ENCODE assay signal across 1 cellular context in the genomic region with DNA sequence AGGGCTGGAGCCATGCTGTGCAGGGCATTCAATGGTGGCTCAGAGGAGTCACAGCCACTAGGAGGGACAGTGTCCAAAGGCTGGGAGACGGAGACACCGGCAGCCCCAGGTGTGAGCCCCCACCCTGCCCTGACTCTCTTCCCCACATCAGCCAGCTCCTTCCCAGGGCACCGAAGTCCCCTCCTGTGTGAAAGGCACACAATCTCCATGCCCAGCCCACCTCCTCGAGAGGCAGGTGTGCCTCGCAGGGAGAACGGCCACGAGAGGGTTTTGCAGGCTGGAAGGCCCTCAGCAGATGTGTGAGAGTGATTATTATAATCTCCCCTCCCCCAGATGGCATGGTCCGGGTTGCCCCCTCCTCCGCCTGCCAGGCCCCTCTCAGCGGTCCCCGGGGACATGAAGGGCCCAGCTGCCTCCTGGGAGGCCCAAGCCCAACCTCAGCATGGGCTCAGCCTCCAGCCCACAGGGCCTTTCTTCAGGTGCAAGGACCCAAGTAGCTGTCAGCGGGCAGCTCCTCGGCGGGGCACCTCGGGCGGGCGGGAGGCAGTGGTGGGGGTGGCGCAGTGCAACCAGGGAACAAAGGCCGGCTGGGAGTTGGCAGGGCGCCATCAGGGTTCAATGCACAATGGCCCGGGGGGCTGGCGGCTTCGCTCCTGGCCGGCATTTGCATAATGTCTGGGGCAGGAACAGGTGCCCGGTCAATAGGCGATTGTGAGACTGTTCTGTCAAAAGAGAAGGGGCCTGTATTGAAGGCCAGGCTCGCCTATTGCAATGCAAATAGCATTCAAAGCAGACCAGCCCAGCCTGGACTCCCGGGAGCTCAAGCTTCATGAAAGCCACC.
TF ChIP-seq lines count a peak whose summit lies in the region.

No MANE protein-coding gene starts in this region.

TF ChIP-seq in SK-N-SH, 30 proteins besides CTCF, POLR2A, EP300 and RAD21 (continued from another document):
- TF ChIP-seq, protein P1, sequence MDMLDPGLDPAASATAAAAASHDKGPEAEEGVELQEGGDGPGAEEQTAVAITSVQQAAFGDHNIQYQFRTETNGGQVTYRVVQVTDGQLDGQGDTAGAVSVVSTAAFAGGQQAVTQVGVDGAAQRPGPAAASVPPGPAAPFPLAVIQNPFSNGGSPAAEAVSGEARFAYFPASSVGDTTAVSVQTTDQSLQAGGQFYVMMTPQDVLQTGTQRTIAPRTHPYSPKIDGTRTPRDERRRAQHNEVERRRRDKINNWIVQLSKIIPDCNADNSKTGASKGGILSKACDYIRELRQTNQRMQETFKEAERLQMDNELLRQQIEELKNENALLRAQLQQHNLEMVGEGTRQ (IDR thresholded peaks at IDR 0.05; ENCODE audit: borderline replicate concordance, low read depth, low read length): no peak
- TF ChIP-seq RXRA (IDR thresholded peaks at IDR 0.05; ENCODE audit: borderline replicate concordance, low read depth): no peak
- no peak for TF ChIP-seq ELF1 (IDR thresholded peaks at IDR 0.05)
- no peak for TF ChIP-seq SIN3A (IDR thresholded peaks at IDR 0.05; ENCODE audit: borderline replicate concordance, low read depth, low read length)
- TF ChIP-seq RFX5 (IDR thresholded peaks at IDR 0.05; ENCODE audit: low read length): no peak
- TF ChIP-seq GABPA (IDR thresholded peaks at IDR 0.05; ENCODE audit: low read depth): no peak
- no peak for TF ChIP-seq TEAD4 (IDR thresholded peaks at IDR 0.05; ENCODE audit: borderline replicate concordance, insufficient read depth)
- TF ChIP-seq FOXJ3 (CRISPR knock-in tag; IDR thresholded peaks at IDR 0.05): no peak
TF ChIP-seq in SK-N-SH: peak in this region for 0.
